In the genomic region with DNA sequence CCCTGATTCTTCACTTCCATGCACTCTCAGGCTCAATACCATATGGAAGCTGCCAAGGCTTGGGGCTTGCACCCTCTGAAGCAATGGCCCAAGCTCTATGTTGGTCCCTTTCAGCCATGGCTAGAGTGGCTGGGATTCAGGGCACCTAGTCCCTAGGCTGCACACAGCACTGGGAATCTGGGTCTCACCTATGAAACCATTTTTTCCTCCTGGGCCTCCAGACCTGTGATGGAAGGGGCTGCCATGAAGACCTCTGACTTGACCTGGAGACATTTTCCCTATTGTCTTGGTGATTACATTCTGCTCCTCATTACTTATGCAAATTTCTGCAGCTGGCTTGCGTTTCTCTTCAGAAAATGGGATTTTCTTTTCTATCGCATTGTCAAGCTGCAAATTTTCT, we compare ENCODE assay signal across 22 cellular contexts.
DNase-seq lines count a peak whose midpoint lies in the region; ATAC-seq, FAIRE-seq and TF ChIP-seq lines count a peak whose summit lies in the region.
"Had no signal": no experiment of that assay in that cellular context is flagged by ENCODE, and none has a peak within 500 bp of the region (broad histone marks: within the 10 kb centered on the region; RNA-seq: fewer than 3 reads in every experiment).

No MANE protein-coding gene starts in this region.

- BruUV-seq in K562 (replicated peaks; lab: Mats Ljungman, UMichigan) = no TSS peak

- H3K4me3 ChIP-seq in A549 (no peak overlapping the region), HEK293 (ENCODE audit: low read depth, low read length) (no peak overlapping the region), K562 (no peak overlapping the region), mucosa of descending colon (no peak overlapping the region)
- H3K4me3 ChIP-seq: BLaER1 had no signal

- 55% methylated on average over 2 of the region's 2 CpGs for WGBS in A549 (ENCODE audit: missing lambda C conversion rate)
- 0% methylated on average over 2 of the region's 2 CpGs for WGBS in K562 (ENCODE audit: insufficient coverage, low coverage, missing lambda C conversion rate)

- H4K20me1 ChIP-seq in K562 (replicated peaks; ENCODE audit: control insufficient read depth, insufficient read depth, low read length) = no peaks in the 10 kb centered on the region
- H4K20me1 ChIP-seq: BLaER1 had no signal

- TF ChIP-seq POLR2A in A549 (IDR thresholded peaks at IDR 0.05; ENCODE audit: low read length) = no peak
- no peak for TF ChIP-seq POLR2A in K562 (conservative IDR thresholded peaks at IDR 0.05)

- no peaks in the 10 kb centered on the region for H3K9me1 ChIP-seq in K562 (ENCODE audit: control insufficient read depth, insufficient read depth, low read length)

- no peak for DNase-seq in A549 (ENCODE audit: low read depth in 1 of 2, low spot score in 1 of 2)
- no peak for DNase-seq in K562 (ENCODE audit: extremely low read depth in 1 of 4, low spot score in 3 of 4)
- DNase-seq in activated CD4-positive, alpha-beta T cell treated with anti-CD3 and anti-CD28 coated beads for 1 hour = no peak
- no peak for DNase-seq in mucosa of descending colon
- no peak for DNase-seq in DMS53 (lab: John Stamatoyannopoulos, UW)
- DNase-seq: ACHN; BE2C; C1 segment of cervical spinal cord; CD4-positive, alpha-beta memory T cell; CD4-positive, CD25-positive, alpha-beta regulatory T cell; CD8-positive, alpha-beta memory T cell; COR-L47; DMS 273 treated with DMSO at 0.1 percent for 48 hours; DMS153; DMS79 treated with DMSO at 0.1 percent for 48 hours; GF-D8 had no signal

- H3K9ac ChIP-seq in K562 (ENCODE audit: insufficient read depth in 1 of 2, low read depth in 2 of 2, low read length in 2 of 2) = no peak overlapping the region
- H3K9ac ChIP-seq: BLaER1 had no signal

- H3K79me2 ChIP-seq in K562 (ENCODE audit: control insufficient read depth, insufficient read depth, low read length) = no peaks in the 10 kb centered on the region

- no peak for TF ChIP-seq RAD21 in A549 (conservative IDR thresholded peaks at IDR 0.05 in 1 of 2, IDR thresholded peaks at IDR 0.05 in 1 of 2)
- TF ChIP-seq RAD21 in K562 (CRISPR knock-in tag; conservative IDR thresholded peaks at IDR 0.05 in 1 of 2, IDR thresholded peaks at IDR 0.05 in 1 of 2) = no peak

- TF ChIP-seq EP300 in A549 (IDR thresholded peaks at IDR 0.05) (no peak), K562 (IDR thresholded peaks at IDR 0.05; ENCODE audit: low read length) (no peak)

- H3K4me1 ChIP-seq in A549 (no peaks in the 10 kb centered on the region), HEK293 (ENCODE audit: control insufficient read depth, insufficient read depth, low read length) (no peaks in the 10 kb centered on the region), K562 (replicated peaks in 1 of 2; ENCODE audit: control insufficient read depth in 2 of 2, insufficient read depth in 2 of 2, low read length in 2 of 2) (no peaks in the 10 kb centered on the region), mucosa of descending colon (ENCODE audit: low read depth) (no peaks in the 10 kb centered on the region)
- H3K4me1 ChIP-seq: BE2C, BLaER1 had no signal

- CTCF ChIA-PET in A549 (lab: Yijun Ruan, JAX) = no interaction called here
- CTCF ChIA-PET in HEK293 (lab: Yijun Ruan, JAX) = no interaction called here
- CTCF ChIA-PET in K562 (lab: Yijun Ruan, JAX; ENCODE audit: low intra/inter-chr PET ratio) = no interaction called here

- no peaks in the 10 kb centered on the region for H3K27me3 ChIP-seq in K562 (ENCODE audit: control insufficient read depth in 2 of 2, insufficient read depth in 2 of 2, low read length in 2 of 2)
- H3K27me3 ChIP-seq: BE2C, BLaER1 had no signal

- no peak overlapping the region for H2AFZ ChIP-seq in K562 (ENCODE audit: low read depth, low read length)

- peaks cover 8% of the 10 kb centered on the region; the same call in 2 of the 3 replicates for H3K9me3 ChIP-seq in A549
- no peaks in the 10 kb centered on the region for H3K9me3 ChIP-seq in HEK293 (ENCODE audit: control insufficient read depth, insufficient read depth, low read depth, low read length)
- no peaks in the 10 kb centered on the region for H3K9me3 ChIP-seq in K562 (replicated peaks; ENCODE audit: control insufficient read depth, insufficient read depth, low read depth, low read length)
- peaks cover 23% of the 10 kb centered on the region for H3K9me3 ChIP-seq in mucosa of descending colon
- H3K9me3 ChIP-seq: BE2C had no signal

- FAIRE-seq in A549 (lab: Jason Lieb, UNC) (no peak), K562 (lab: Jason Lieb, UNC) (no peak)
- FAIRE-seq: G401.6, GM12891, GM19239 had no signal

- in situ Hi-C loops in K562 (cut with MboI) = no loop called here

- H3K36me3 ChIP-seq in HEK293 (ENCODE audit: control insufficient read depth in 2 of 2, insufficient read depth in 1 of 2, low read length in 2 of 2) (no peaks in the 10 kb centered on the region), K562 (ENCODE audit: control insufficient read depth, insufficient read depth, low read length) (no peaks in the 10 kb centered on the region), mucosa of descending colon (ENCODE audit: low read depth) (no peaks in the 10 kb centered on the region)
- H3K36me3 ChIP-seq: BE2C, BLaER1 had no signal

- ATAC-seq in A549 = no peak
- no peak for ATAC-seq in K562
- no peak for ATAC-seq in mucosa of descending colon

- no peak overlapping the region for H3K4me2 ChIP-seq in A549
- no peak overlapping the region for H3K4me2 ChIP-seq in K562 (ENCODE audit: insufficient read depth, low read length)
- H3K4me2 ChIP-seq: BLaER1 had no signal

- POLR2A ChIA-PET in A549 (lab: Yijun Ruan, JAX) (no interaction called here), HEK293 (lab: Yijun Ruan, JAX) (no interaction called here), K562 (lab: Yijun Ruan, JAX) (no interaction called here)

- no peak for TF ChIP-seq CTCF in A549 (IDR thresholded peaks at IDR 0.05)
- no peak for TF ChIP-seq CTCF in HEK293 (tag by site-specific recombination; IDR thresholded peaks at IDR 0.05)
- TF ChIP-seq CTCF in K562 (IDR thresholded peaks at IDR 0.05 in 2 of 3, conservative IDR thresholded peaks at IDR 0.05 in 1 of 3; ENCODE audit: insufficient read depth in 2 of 3, low read depth in 1 of 3, low read length in 3 of 3) = no peak
- no peak for TF ChIP-seq CTCF in mucosa of descending colon (IDR thresholded peaks at IDR 0.05)

- intact Hi-C loops in K562 (cut with micrococcal nuclease) (no loop called here), mucosa of descending colon (cut with DNase I, micrococcal nuclease) (no loop called here)

- H3K27ac ChIP-seq in A549 (no peak overlapping the region), HEK293 (ENCODE audit: extremely low read depth, low read depth, low read length) (no peak overlapping the region), K562 (ENCODE audit: extremely low read depth, low read depth, low read length) (no peak overlapping the region)
- H3K27ac ChIP-seq: 22Rv1, BLaER1 had no signal

TF ChIP-seq in A549, 52 proteins besides CTCF, POLR2A, EP300 and RAD21:
- TF ChIP-seq ZFP36 (IDR thresholded peaks at IDR 0.05; ENCODE audit: borderline replicate concordance, partially characterized antibody) (peak; percentile 85), ZNF302 (CRISPR knock-in tag; IDR thresholded peaks at IDR 0.05) (no peak)

TF ChIP-seq in HEK293, 187 proteins besides CTCF, POLR2A, EP300 and RAD21 (continues in another document):
- TF ChIP-seq, protein P1, sequence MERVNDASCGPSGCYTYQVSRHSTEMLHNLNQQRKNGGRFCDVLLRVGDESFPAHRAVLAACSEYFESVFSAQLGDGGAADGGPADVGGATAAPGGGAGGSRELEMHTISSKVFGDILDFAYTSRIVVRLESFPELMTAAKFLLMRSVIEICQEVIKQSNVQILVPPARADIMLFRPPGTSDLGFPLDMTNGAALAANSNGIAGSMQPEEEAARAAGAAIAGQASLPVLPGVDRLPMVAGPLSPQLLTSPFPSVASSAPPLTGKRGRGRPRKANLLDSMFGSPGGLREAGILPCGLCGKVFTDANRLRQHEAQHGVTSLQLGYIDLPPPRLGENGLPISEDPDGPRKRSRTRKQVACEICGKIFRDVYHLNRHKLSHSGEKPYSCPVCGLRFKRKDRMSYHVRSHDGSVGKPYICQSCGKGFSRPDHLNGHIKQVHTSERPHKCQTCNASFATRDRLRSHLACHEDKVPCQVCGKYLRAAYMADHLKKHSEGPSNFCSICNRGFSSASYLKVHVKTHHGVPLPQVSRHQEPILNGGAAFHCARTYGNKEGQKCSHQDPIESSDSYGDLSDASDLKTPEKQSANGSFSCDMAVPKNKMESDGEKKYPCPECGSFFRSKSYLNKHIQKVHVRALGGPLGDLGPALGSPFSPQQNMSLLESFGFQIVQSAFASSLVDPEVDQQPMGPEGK (tag by site-specific recombination; IDR thresholded peaks at IDR 0.05) = no peak
- TF ChIP-seq ZNF658 (tag by site-specific recombination; IDR thresholded peaks at IDR 0.05) (no peak), ZNF585B (tag by site-specific recombination; IDR thresholded peaks at IDR 0.05) (peak; percentile 89), ZSCAN16 (tag by site-specific recombination; IDR thresholded peaks at IDR 0.05) (no peak), ZBTB20 (tag by site-specific recombination; IDR thresholded peaks at IDR 0.05) (no peak), ZNF529 (tag by site-specific recombination; IDR thresholded peaks at IDR 0.05; ENCODE audit: insufficient replicate concordance) (no peak)

TF ChIP-seq in K562, 482 proteins besides CTCF, POLR2A, EP300 and RAD21:
- peak; percentile 45 for TF ChIP-seq ZFP36 (IDR thresholded peaks at IDR 0.05; ENCODE audit: low read depth, low read length, partially characterized antibody)
- TF ChIP-seq, protein P2, sequence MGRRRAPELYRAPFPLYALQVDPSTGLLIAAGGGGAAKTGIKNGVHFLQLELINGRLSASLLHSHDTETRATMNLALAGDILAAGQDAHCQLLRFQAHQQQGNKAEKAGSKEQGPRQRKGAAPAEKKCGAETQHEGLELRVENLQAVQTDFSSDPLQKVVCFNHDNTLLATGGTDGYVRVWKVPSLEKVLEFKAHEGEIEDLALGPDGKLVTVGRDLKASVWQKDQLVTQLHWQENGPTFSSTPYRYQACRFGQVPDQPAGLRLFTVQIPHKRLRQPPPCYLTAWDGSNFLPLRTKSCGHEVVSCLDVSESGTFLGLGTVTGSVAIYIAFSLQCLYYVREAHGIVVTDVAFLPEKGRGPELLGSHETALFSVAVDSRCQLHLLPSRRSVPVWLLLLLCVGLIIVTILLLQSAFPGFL (CRISPR knock-in tag; IDR thresholded peaks at IDR 0.05) = no peak
